Comparison of ENCODE assay signal across 2 cellular contexts in the genomic region with DNA sequence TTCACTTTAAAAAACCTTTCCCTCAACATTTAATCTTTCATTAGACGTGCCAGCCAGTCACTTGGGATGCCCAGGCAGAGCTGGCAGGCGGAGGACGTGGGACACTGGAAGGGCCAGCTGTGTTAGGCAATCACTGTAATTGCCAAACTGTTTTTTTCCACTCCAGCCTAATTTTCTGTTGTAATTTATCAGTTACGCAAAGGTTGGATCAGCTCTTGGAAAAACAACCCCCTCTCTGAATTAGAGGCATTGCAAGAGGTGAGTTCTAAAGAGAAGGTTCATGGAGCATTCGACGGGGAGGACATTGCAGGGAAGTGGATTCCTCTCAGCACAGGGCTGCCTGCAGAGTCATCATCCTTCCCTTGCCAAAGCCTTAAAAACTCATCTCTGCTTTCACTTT.
TF ChIP-seq lines count a peak whose summit lies in the region.

No MANE protein-coding gene starts in this region.

TF ChIP-seq in liver, 16 proteins besides CTCF, POLR2A, EP300 and RAD21:
- TF ChIP-seq, protein P1, sequence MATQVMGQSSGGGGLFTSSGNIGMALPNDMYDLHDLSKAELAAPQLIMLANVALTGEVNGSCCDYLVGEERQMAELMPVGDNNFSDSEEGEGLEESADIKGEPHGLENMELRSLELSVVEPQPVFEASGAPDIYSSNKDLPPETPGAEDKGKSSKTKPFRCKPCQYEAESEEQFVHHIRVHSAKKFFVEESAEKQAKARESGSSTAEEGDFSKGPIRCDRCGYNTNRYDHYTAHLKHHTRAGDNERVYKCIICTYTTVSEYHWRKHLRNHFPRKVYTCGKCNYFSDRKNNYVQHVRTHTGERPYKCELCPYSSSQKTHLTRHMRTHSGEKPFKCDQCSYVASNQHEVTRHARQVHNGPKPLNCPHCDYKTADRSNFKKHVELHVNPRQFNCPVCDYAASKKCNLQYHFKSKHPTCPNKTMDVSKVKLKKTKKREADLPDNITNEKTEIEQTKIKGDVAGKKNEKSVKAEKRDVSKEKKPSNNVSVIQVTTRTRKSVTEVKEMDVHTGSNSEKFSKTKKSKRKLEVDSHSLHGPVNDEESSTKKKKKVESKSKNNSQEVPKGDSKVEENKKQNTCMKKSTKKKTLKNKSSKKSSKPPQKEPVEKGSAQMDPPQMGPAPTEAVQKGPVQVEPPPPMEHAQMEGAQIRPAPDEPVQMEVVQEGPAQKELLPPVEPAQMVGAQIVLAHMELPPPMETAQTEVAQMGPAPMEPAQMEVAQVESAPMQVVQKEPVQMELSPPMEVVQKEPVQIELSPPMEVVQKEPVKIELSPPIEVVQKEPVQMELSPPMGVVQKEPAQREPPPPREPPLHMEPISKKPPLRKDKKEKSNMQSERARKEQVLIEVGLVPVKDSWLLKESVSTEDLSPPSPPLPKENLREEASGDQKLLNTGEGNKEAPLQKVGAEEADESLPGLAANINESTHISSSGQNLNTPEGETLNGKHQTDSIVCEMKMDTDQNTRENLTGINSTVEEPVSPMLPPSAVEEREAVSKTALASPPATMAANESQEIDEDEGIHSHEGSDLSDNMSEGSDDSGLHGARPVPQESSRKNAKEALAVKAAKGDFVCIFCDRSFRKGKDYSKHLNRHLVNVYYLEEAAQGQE (IDR thresholded peaks at IDR 0.05): peak; percentile 84
- TF ChIP-seq EGR1 (IDR thresholded peaks at IDR 0.05; ENCODE audit: low read depth in 2 of 2) (peak; percentile 79 to 98), NR2F2 (IDR thresholded peaks at IDR 0.05) (no peak), SP1 (IDR thresholded peaks at IDR 0.05) (peak; percentile 97), TAF1 (conservative IDR thresholded peaks at IDR 0.05) (peak; percentile 86), HNF4A (conservative IDR thresholded peaks at IDR 0.05) (peak; percentile 76 to 89), FOXA2 (IDR thresholded peaks at IDR 0.05) (no peak), YY1 (IDR thresholded peaks at IDR 0.05) (peak; percentile 91), JUND (IDR thresholded peaks at IDR 0.05) (peak; percentile 86 to 91), FOXA1 (IDR thresholded peaks at IDR 0.05) (peak; percentile 26), RXRA (IDR thresholded peaks at IDR 0.05) (peak; percentile 86 to 96), GABPA (IDR thresholded peaks at IDR 0.05 in 1 of 2, conservative IDR thresholded peaks at IDR 0.05 in 1 of 2) (peak in 1 of 2 donors; percentile 67), HNF4G (IDR thresholded peaks at IDR 0.05) (peak; percentile 68)
- TF ChIP-seq, protein P2, sequence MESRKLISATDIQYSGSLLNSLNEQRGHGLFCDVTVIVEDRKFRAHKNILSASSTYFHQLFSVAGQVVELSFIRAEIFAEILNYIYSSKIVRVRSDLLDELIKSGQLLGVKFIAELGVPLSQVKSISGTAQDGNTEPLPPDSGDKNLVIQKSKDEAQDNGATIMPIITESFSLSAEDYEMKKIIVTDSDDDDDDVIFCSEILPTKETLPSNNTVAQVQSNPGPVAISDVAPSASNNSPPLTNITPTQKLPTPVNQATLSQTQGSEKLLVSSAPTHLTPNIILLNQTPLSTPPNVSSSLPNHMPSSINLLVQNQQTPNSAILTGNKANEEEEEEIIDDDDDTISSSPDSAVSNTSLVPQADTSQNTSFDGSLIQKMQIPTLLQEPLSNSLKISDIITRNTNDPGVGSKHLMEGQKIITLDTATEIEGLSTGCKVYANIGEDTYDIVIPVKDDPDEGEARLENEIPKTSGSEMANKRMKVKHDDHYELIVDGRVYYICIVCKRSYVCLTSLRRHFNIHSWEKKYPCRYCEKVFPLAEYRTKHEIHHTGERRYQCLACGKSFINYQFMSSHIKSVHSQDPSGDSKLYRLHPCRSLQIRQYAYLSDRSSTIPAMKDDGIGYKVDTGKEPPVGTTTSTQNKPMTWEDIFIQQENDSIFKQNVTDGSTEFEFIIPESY (IDR thresholded peaks at IDR 0.05): peak; percentile 92
- TF ChIP-seq, protein P3, sequence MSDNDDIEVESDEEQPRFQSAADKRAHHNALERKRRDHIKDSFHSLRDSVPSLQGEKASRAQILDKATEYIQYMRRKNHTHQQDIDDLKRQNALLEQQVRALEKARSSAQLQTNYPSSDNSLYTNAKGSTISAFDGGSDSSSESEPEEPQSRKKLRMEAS (IDR thresholded peaks at IDR 0.05): peak; percentile 95
- TF ChIP-seq, protein P4, sequence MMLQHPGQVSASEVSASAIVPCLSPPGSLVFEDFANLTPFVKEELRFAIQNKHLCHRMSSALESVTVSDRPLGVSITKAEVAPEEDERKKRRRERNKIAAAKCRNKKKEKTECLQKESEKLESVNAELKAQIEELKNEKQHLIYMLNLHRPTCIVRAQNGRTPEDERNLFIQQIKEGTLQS (IDR thresholded peaks at IDR 0.05): peak; percentile 83

TF ChIP-seq in HepG2, 621 proteins besides CTCF, POLR2A, EP300 and RAD21 (continued from another document):
- TF ChIP-seq, protein P5, sequence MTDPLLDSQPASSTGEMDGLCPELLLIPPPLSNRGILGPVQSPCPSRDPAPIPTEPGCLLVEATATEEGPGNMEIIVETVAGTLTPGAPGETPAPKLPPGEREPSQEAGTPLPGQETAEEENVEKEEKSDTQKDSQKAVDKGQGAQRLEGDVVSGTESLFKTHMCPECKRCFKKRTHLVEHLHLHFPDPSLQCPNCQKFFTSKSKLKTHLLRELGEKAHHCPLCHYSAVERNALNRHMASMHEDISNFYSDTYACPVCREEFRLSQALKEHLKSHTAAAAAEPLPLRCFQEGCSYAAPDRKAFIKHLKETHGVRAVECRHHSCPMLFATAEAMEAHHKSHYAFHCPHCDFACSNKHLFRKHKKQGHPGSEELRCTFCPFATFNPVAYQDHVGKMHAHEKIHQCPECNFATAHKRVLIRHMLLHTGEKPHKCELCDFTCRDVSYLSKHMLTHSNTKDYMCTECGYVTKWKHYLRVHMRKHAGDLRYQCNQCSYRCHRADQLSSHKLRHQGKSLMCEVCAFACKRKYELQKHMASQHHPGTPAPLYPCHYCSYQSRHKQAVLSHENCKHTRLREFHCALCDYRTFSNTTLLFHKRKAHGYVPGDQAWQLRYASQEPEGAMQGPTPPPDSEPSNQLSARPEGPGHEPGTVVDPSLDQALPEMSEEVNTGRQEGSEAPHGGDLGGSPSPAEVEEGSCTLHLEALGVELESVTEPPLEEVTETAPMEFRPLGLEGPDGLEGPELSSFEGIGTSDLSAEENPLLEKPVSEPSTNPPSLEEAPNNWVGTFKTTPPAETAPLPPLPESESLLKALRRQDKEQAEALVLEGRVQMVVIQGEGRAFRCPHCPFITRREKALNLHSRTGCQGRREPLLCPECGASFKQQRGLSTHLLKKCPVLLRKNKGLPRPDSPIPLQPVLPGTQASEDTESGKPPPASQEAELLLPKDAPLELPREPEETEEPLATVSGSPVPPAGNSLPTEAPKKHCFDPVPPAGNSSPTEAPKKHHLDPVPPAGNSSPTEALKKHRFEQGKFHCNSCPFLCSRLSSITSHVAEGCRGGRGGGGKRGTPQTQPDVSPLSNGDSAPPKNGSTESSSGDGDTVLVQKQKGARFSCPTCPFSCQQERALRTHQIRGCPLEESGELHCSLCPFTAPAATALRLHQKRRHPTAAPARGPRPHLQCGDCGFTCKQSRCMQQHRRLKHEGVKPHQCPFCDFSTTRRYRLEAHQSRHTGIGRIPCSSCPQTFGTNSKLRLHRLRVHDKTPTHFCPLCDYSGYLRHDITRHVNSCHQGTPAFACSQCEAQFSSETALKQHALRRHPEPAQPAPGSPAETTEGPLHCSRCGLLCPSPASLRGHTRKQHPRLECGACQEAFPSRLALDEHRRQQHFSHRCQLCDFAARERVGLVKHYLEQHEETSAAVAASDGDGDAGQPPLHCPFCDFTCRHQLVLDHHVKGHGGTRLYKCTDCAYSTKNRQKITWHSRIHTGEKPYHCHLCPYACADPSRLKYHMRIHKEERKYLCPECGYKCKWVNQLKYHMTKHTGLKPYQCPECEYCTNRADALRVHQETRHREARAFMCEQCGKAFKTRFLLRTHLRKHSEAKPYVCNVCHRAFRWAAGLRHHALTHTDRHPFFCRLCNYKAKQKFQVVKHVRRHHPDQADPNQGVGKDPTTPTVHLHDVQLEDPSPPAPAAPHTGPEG (CRISPR knock-in tag; IDR thresholded peaks at IDR 0.05): no peak
- TF ChIP-seq SYNCRIP (IDR thresholded peaks at IDR 0.05; ENCODE audit: insufficient read depth, low read depth, low read length) (no peak), ZNF569 (CRISPR knock-in tag; IDR thresholded peaks at IDR 0.05; ENCODE audit: borderline replicate concordance) (no peak), BRCA1 (CRISPR knock-in tag; IDR thresholded peaks at IDR 0.05) (no peak), TCF7L2 (IDR thresholded peaks at IDR 0.05; ENCODE audit: low read depth, low read length) (no peak), KLF16 (CRISPR knock-in tag; IDR thresholded peaks at IDR 0.05) (no peak), HOXD1 (CRISPR knock-in tag; IDR thresholded peaks at IDR 0.05) (no peak), MIER2 (CRISPR knock-in tag; IDR thresholded peaks at IDR 0.05) (no peak)
TF ChIP-seq in HepG2: peak in this region for 0.
